In genomic region chrX:47585273-47585672, GRCh38 we compare ENCODE assay signal across 1 cellular context.
TF ChIP-seq lines count a peak whose summit lies in the region.

No MANE protein-coding gene starts in this region.

TF ChIP-seq in WTC11, 78 proteins besides CTCF, POLR2A, EP300 and RAD21:
- no peak for TF ChIP-seq IRF2 (CRISPR knock-in tag; IDR thresholded peaks at IDR 0.05; ENCODE audit: borderline replicate concordance, low read depth)
- no peak for TF ChIP-seq HMGXB4 (CRISPR knock-in tag; IDR thresholded peaks at IDR 0.05)
- no peak for TF ChIP-seq ATF3 (CRISPR knock-in tag; conservative IDR thresholded peaks at IDR 0.05)
- no peak for TF ChIP-seq CREB1 (CRISPR knock-in tag; IDR thresholded peaks at IDR 0.05)
- TF ChIP-seq CBFB (CRISPR knock-in tag; IDR thresholded peaks at IDR 0.05; ENCODE audit: low read depth) = no peak
- TF ChIP-seq MAX (CRISPR knock-in tag; IDR thresholded peaks at IDR 0.05) = no peak
- TF ChIP-seq GTF2I (CRISPR knock-in tag; conservative IDR thresholded peaks at IDR 0.05) = no peak
- TF ChIP-seq PREB (CRISPR knock-in tag; IDR thresholded peaks at IDR 0.05; ENCODE audit: borderline replicate concordance) = no peak
- TF ChIP-seq ERG (CRISPR knock-in tag; IDR thresholded peaks at IDR 0.05) = no peak
- no peak for TF ChIP-seq EMX1 (CRISPR knock-in tag; IDR thresholded peaks at IDR 0.05)
